ENCODE assay signal across 25 cellular contexts in the genomic region with DNA sequence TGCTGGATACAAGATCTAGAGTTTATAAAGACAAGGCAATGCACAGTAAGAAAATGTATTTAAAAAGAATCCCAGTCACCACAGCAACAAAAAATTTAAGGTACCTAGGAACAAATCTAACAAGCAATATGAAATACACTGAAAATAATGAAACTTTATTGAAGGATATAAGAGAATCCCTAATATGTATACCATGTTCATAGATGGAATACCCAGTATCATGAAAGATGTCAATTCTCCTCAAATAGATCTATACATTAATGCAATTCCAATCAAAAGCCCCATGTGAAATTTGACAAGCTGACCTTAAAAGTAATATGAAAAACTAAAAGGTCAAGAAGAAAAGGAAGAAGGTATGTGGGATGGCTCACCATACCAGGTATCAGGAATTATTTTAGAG.
"Had no signal": no experiment of that assay in that cellular context is flagged by ENCODE, and none has a peak within 500 bp of the region (broad histone marks: within the 10 kb centered on the region; RNA-seq: fewer than 3 reads in every experiment).

No MANE protein-coding gene starts in this region.

- FAIRE-seq: endothelial cell of umbilical vein had no signal

- H3K4me3 ChIP-seq: colonic mucosa, coronary artery, dorsolateral prefrontal cortex, esophagus muscularis mucosa, esophagus squamous epithelium, gastrocnemius medialis, gastroesophageal sphincter, heart left ventricle, heart right ventricle had no signal

- ATAC-seq: effector memory CD8-positive, alpha-beta T cell; esophagus mucosa; foreskin keratinocyte; gastrocnemius medialis; gastroesophageal sphincter; heart left ventricle; heart right ventricle had no signal

- DNase-seq: colonic mucosa; cortex of kidney; dermis blood vessel endothelial cell; dorsolateral prefrontal cortex; effector CD4-positive, alpha-beta T cell; effector CD8-positive, alpha-beta T cell; effector memory CD4-positive, alpha-beta T cell; effector memory CD8-positive, alpha-beta T cell; endodermal cell; erythroblast; esophagus squamous epithelium; foreskin fibroblast; foreskin keratinocyte; foreskin melanocyte; gastrocnemius medialis; glutamatergic neuron; head of caudate nucleus; heart left ventricle; heart right ventricle had no signal

- H3K27me3 ChIP-seq: colonic mucosa, dorsolateral prefrontal cortex, esophagus muscularis mucosa, esophagus squamous epithelium, foreskin keratinocyte, gastrocnemius medialis, gastroesophageal sphincter, heart left ventricle, heart right ventricle had no signal

- H3K27ac ChIP-seq: colonic mucosa, coronary artery, dorsolateral prefrontal cortex, epithelial cell of prostate, esophagus muscularis mucosa, esophagus squamous epithelium, foreskin keratinocyte, gastrocnemius medialis, gastroesophageal sphincter, heart left ventricle, heart right ventricle had no signal

- H3K36me3 ChIP-seq: colonic mucosa had no signal

- H3K9me3 ChIP-seq: colonic mucosa, esophagus muscularis mucosa, esophagus squamous epithelium, gastrocnemius medialis, gastroesophageal sphincter, heart left ventricle, heart right ventricle had no signal

- H3K4me1 ChIP-seq: colonic mucosa, esophagus muscularis mucosa, esophagus squamous epithelium, foreskin keratinocyte, gastrocnemius medialis, gastroesophageal sphincter, heart left ventricle, heart right ventricle had no signal
